8 cellular contexts compared by ENCODE assay signal in the genomic region with DNA sequence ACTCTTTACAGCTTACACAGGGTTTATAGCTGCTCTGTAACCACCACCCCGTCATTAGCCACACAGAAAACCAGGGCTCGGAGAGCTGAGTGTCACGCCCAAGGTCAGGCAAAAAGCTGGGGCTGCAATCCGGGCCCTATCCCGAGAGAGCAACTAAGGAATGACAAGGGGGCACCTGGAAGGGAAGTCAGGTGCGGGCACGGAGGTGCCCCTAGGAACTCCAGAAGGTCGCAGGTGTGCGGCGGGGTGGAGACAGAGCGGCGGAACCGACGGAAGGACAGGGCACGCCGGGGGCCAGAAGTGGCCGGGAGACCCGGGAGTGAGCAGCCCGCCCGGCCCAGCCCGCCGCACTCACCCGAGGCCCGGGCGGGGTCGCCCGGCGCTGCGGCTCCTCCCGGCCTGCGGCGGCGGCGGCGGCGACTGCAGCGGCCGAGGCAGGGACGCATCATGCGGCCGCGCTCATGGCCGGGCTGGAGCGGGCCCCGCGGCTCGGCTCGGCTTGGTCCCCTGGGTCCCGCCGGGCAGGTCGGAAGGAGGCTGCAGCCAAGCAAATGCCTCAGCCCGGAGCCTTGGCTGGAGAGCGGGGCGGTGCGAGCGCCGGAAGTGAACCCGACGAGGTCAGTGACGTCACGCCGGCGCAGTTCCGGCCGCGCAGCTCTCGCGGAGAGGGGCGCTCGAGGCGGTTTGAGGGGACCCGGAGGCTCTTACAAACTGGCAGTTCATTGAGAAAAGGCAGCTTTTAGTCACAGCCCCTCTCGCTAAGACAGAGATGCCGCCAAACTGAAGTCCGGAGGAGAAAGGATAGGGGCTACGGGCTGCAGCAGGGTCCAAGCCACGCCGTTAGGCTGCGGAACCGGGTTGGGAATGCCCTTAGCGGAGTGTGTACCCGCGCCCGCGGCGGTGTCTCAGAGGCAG. TPM values are rescaled to one million over a fixed set of nuclear protein-coding genes. Genes with fewer than 3 reads are reported as not detected.
DNase-seq lines count a peak whose midpoint lies in the region; ATAC-seq, FAIRE-seq and TF ChIP-seq lines count a peak whose summit lies in the region.

A gene with protein sequence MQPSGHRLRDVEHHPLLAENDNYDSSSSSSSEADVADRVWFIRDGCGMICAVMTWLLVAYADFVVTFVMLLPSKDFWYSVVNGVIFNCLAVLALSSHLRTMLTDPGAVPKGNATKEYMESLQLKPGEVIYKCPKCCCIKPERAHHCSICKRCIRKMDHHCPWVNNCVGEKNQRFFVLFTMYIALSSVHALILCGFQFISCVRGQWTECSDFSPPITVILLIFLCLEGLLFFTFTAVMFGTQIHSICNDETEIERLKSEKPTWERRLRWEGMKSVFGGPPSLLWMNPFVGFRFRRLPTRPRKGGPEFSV (minus strand): TSS at position 605 of the 915 bp plus-strand sequence. CDS start 20,917 bp downstream, outside the sequence.

- H3K9me3 ChIP-seq in PC-9 (ENCODE audit: insufficient read depth, low read depth) = no peaks in the 10 kb centered on the region
- no peaks in the 10 kb centered on the region for H3K9me3 ChIP-seq in muscle layer of colon (ENCODE audit: low read length)

- H3K9me2 ChIP-seq in PC-9 (ENCODE audit: insufficient read depth) = no peaks in the 10 kb centered on the region

- H3K4me1 ChIP-seq in PC-9 (replicated peaks; ENCODE audit: insufficient read depth) (peaks cover 28% of the 10 kb centered on the region), muscle layer of colon (ENCODE audit: insufficient read depth, low read length) (peaks cover 25% of the 10 kb centered on the region)

- peaks cover 44% of the 10 kb centered on the region for H3K36me3 Mint-ChIP-seq in Calu3 (ENCODE audit: insufficient read depth, unreplicated experiment)

- POLR2A ChIA-PET in PC-9 (lab: Charles Lee; ENCODE audit: unreplicated experiment) = interaction anchor here (0.6 to 0.7 kb wide), 5 partner anchors 12 to 130 kb away, joined by 3 to 7 read pairs (median 3); no protein-coding TSS in a partner anchor

- H3K27me3 ChIP-seq in PC-9 (ENCODE audit: insufficient read depth, low read depth) (no peaks in the 10 kb centered on the region), muscle layer of colon (ENCODE audit: control insufficient read depth in 1 of 2, insufficient read depth in 2 of 2, low read length in 2 of 2) (no peaks in the 10 kb centered on the region)

- H3K4me1 Mint-ChIP-seq in Calu3 (ENCODE audit: low read depth, unreplicated experiment) = peaks cover 36% of the 10 kb centered on the region

- H3K27ac Mint-ChIP-seq in Calu3 (ENCODE audit: unreplicated experiment) = peak within 1 kb of the TSS; percentile 89

- H3K36me3 ChIP-seq in PC-9 (ENCODE audit: low read depth) = 0 out of 2 replicates have a peak, but pooled peaks cover 6% of the 10 kb centered on the region
- no peaks in the 10 kb centered on the region for H3K36me3 ChIP-seq in muscle layer of colon (ENCODE audit: insufficient read depth, low read length)

- H3K9me3 Mint-ChIP-seq in Calu3 (ENCODE audit: low read depth, unreplicated experiment) = no peaks in the 10 kb centered on the region

- FAIRE-seq in HTR-8/SVneo (lab: Jason Lieb, UNC) = peak; percentile 90

- H3K4me2 ChIP-seq in PC-9 = peak within 1 kb of the TSS; percentile 97

- DNase-seq in Calu3 (peak; percentile 92), HTR-8/SVneo (ENCODE audit: insufficient read length, low spot score) (peak; percentile 87), PC-9 (peak; percentile 66 to 78), erythroblast (lab: John Stamatoyannopoulos, UW) (peak; percentile 90 to 94)
- peak; percentile 88 for DNase-seq in activated T-cell treated with anti-CD3 and anti-CD28 coated beads, Interleukin-2, amount 50 U/mL, for 1 hour
- peak; percentile 67 for DNase-seq in stimulated activated CD8-positive, alpha-beta memory T cell treated with anti-CD3 and anti-CD28 coated beads, Interleukin-7, amount 100 ng/mL, for 24 hours (ENCODE audit: low read depth)

- H3K79me2 ChIP-seq in PC-9 (ENCODE audit: low read depth) = peaks cover 48% of the 10 kb centered on the region

- no peak for TF ChIP-seq CTCF in Calu3 (IDR thresholded peaks at IDR 0.05; ENCODE audit: unreplicated experiment)
- no peak for TF ChIP-seq CTCF in PC-9 (conservative IDR thresholded peaks at IDR 0.05)

- intact Hi-C loops in Calu3 (cut with micrococcal nuclease; ENCODE audit: unreplicated experiment) (loop anchor here (2.0 to 5.0 kb wide), 2 partner anchors 16 to 76 kb away; a partner anchor contains a TSS), PC-9 (cut with micrococcal nuclease; ENCODE audit: unreplicated experiment) (loop anchor here (2.0 kb wide), 1 partner anchor 16 kb away; no protein-coding TSS in a partner anchor)

- H3K4me3 ChIP-seq in PC-9 (peak within 1 kb of the TSS; percentile 97), muscle layer of colon (ENCODE audit: low read depth in 1 of 2, low read length in 2 of 2) (peak within 1 kb of the TSS; percentile 83 to 89)

- H3K27me3 Mint-ChIP-seq in Calu3 (ENCODE audit: unreplicated experiment) = no peaks in the 10 kb centered on the region

- peak within 1 kb of the TSS; percentile 97 for H2AFZ ChIP-seq in PC-9

- CTCF ChIA-PET in Calu3 (lab: Charles Lee) = interaction anchor here (0.6 to 1.6 kb wide), 5 partner anchors 15 to 409 kb away, joined by 3 to 7 read pairs (median 4); a partner anchor contains a TSS
- CTCF ChIA-PET in PC-9 (lab: Charles Lee) = interaction anchor here (0.6 to 1.2 kb wide), 2 partner anchors 11 to 34 kb away, joined by 3 to 8 read pairs; no protein-coding TSS in a partner anchor

- BruUV-seq in Calu3 (replicated peaks; lab: Mats Ljungman, UMichigan) (no TSS peak), PC-9 (replicated peaks; lab: Mats Ljungman, UMichigan) (no TSS peak)

- H3F3A ChIP-seq in PC-9 (ENCODE audit: insufficient read depth, low read depth) = peaks cover 20% of the 10 kb centered on the region; the same call in 1 of the 2 replicates

- peak within 1 kb of the TSS; percentile 81 for H3K27ac ChIP-seq in PC-9
- H3K27ac ChIP-seq in muscle layer of colon (ENCODE audit: low read depth, low read length) = peak within 1 kb of the TSS; percentile 100

- H4K20me1 ChIP-seq in PC-9 (ENCODE audit: insufficient read depth) = 0 out of 2 replicates have a peak, but pooled peaks cover 3% of the 10 kb centered on the region

- peak; percentile 85 for ATAC-seq in GM21360 (IDR thresholded peaks at IDR 0.05; ENCODE audit: unreplicated experiment)

- TF ChIP-seq POLR2A in erythroblast (IDR thresholded peaks at IDR 0.05; ENCODE audit: low read length) = peak; percentile 96

- H3K9ac ChIP-seq in muscle layer of colon (ENCODE audit: low read length) = peak within 1 kb of the TSS; percentile 93

- peak within 1 kb of the TSS; percentile 89 for H3K4me3 Mint-ChIP-seq in Calu3 (ENCODE audit: low read depth, unreplicated experiment)

RNA-seq across cellular contexts. Expression of the gene that starts here (rescaled TPM):
- 100 and 109 TPM in 2 replicates for total RNA-seq in Calu3 (2022)
- total RNA-seq in PC-9 (2021) = 79.3 and 85.1 TPM in 2 replicates

Comparison
In these comparisons a context has a peak if more than half of its experiments do, and no peak if none do; other contexts are left out.
1. Peak in every context shown above with its lines: DNase-seq, ATAC-seq, H3K4me3 ChIP-seq and H3K27ac ChIP-seq.